Comparison of ENCODE assay signal across 6 cellular contexts in genomic region chr1:156642265-156643185, GRCh38. TPM values are rescaled to one million over a fixed set of nuclear protein-coding genes. Genes with fewer than 3 reads are reported as not detected.
DNase-seq lines count a peak whose midpoint lies in the region; ATAC-seq and TF ChIP-seq lines count a peak whose summit lies in the region.

No MANE protein-coding gene starts in this region.

- no peaks in the 10 kb centered on the region for H3K36me3 ChIP-seq in left lung
- H3K36me3 ChIP-seq in urinary bladder (ENCODE audit: insufficient read depth): no peaks in the 10 kb centered on the region

- peak overlapping the region; percentile 54 for H3K4me3 Mint-ChIP-seq in activated naive CD4-positive, alpha-beta T cell treated with anti-CD3 and anti-CD28 coated beads, Interleukin-2, amount 50 U/mL, for 24 hours
- H3K4me3 Mint-ChIP-seq in activated naive CD4-positive, alpha-beta T cell treated with anti-CD3 and anti-CD28 coated beads, Interleukin-2, amount 10 ng/mL, durations not matched to agents 7 days and 5 days: no peak overlapping the region

- no peaks in the 10 kb centered on the region for H3K36me3 Mint-ChIP-seq in activated naive CD4-positive, alpha-beta T cell treated with anti-CD3 and anti-CD28 coated beads, Interleukin-2, amount 50 U/mL, for 24 hours
- no peaks in the 10 kb centered on the region for H3K36me3 Mint-ChIP-seq in activated naive CD4-positive, alpha-beta T cell treated with anti-CD3 and anti-CD28 coated beads, Interleukin-2, amount 10 ng/mL, durations not matched to agents 7 days and 5 days

- intact Hi-C loops in left lung (cut with DNase I): no loop called here

- H3K9me3 Mint-ChIP-seq in activated naive CD4-positive, alpha-beta T cell treated with anti-CD3 and anti-CD28 coated beads, Interleukin-2, amount 50 U/mL, for 24 hours: no peaks in the 10 kb centered on the region
- no peaks in the 10 kb centered on the region for H3K9me3 Mint-ChIP-seq in activated naive CD4-positive, alpha-beta T cell treated with anti-CD3 and anti-CD28 coated beads, Interleukin-2, amount 10 ng/mL, durations not matched to agents 7 days and 5 days

- CTCF ChIA-PET in activated naive CD4-positive, alpha-beta T cell treated with anti-CD3 and anti-CD28 coated beads, Interleukin-2, amount 10 ng/mL, durations not matched to agents 7 days and 5 days (lab: Charles Lee): interaction anchor here (1.0 to 5.5 kb wide), 8 partner anchors 13 to 217 kb away, joined by 3 to 47 read pairs (median 10); partner anchors contain the start of genes HAPLN2 and INSRR

- ATAC-seq in left lung: peak; percentile 18
- no peak for ATAC-seq in HG03469 (IDR thresholded peaks at IDR 0.05; ENCODE audit: unreplicated experiment)

- peaks cover 64% of the 10 kb centered on the region for H3K27me3 Mint-ChIP-seq in activated naive CD4-positive, alpha-beta T cell treated with anti-CD3 and anti-CD28 coated beads, Interleukin-2, amount 50 U/mL, for 24 hours
- H3K27me3 Mint-ChIP-seq in activated naive CD4-positive, alpha-beta T cell treated with anti-CD3 and anti-CD28 coated beads, Interleukin-2, amount 10 ng/mL, durations not matched to agents 7 days and 5 days: peaks cover 96% of the 10 kb centered on the region

- H3K4me1 Mint-ChIP-seq in activated naive CD4-positive, alpha-beta T cell treated with anti-CD3 and anti-CD28 coated beads, Interleukin-2, amount 50 U/mL, for 24 hours: peaks cover 26% of the 10 kb centered on the region
- peaks cover 33% of the 10 kb centered on the region for H3K4me1 Mint-ChIP-seq in activated naive CD4-positive, alpha-beta T cell treated with anti-CD3 and anti-CD28 coated beads, Interleukin-2, amount 10 ng/mL, durations not matched to agents 7 days and 5 days

- DNase-seq in activated naive CD4-positive, alpha-beta T cell treated with anti-CD3 and anti-CD28 coated beads, Interleukin-2, amount 10 ng/mL, durations not matched to agents 7 days and 5 days: no peak
- DNase-seq in left lung (no peak), NCI-H2227 (lab: John Stamatoyannopoulos, UW; ENCODE audit: unreplicated experiment) (no peak)

- H3K27ac ChIP-seq in left lung (no peak overlapping the region), urinary bladder (ENCODE audit: low read depth) (no peak overlapping the region)

- H3K27me3 ChIP-seq in left lung: peaks cover 71 to 100% of the 10 kb centered on the region in 2 donors

- H3K9me3 ChIP-seq in left lung: no peaks in the 10 kb centered on the region

- H3K4me1 ChIP-seq in left lung: peaks cover 10 to 11% of the 10 kb centered on the region in 2 donors
- H3K4me1 ChIP-seq in urinary bladder (ENCODE audit: insufficient read depth): no peaks in the 10 kb centered on the region

- H3K27ac Mint-ChIP-seq in activated naive CD4-positive, alpha-beta T cell treated with anti-CD3 and anti-CD28 coated beads, Interleukin-2, amount 50 U/mL, for 24 hours: no peak overlapping the region
- H3K27ac Mint-ChIP-seq in activated naive CD4-positive, alpha-beta T cell treated with anti-CD3 and anti-CD28 coated beads, Interleukin-2, amount 10 ng/mL, durations not matched to agents 7 days and 5 days: no peak overlapping the region

- no peak for TF ChIP-seq CTCF in left lung (IDR thresholded peaks at IDR 0.05)

- 17% methylated on average over 41 of the region's 41 CpGs for WGBS in urinary bladder

- H3K4me3 ChIP-seq in left lung: no peak overlapping the region
- peak overlapping the region; percentile 44 for H3K4me3 ChIP-seq in urinary bladder (ENCODE audit: low read depth, low read length)

RNA-seq across cellular contexts. Expression of gene BCAN, which starts 0.6 kb away (rescaled TPM):
- total RNA-seq in left lung: under 1 TPM; 0.34 to 0.35 TPM
- 0.48 TPM for total RNA-seq in urinary bladder
- 0.19 TPM for polyA plus RNA-seq in urinary bladder

RNA-seq across cellular contexts. Expression of gene HAPLN2, which starts 23.3 kb away (rescaled TPM):
- total RNA-seq in left lung: under 1 TPM in 1 of 2 donors, not detected in 1; 0.18 TPM
- total RNA-seq in urinary bladder: not detected
- 4.0 TPM for polyA plus RNA-seq in urinary bladder

RNA-seq across cellular contexts. Expression of gene NES, which starts 34.7 kb away (rescaled TPM):
- total RNA-seq in left lung (10 to 100 TPM; 56.9 to 58.5 TPM), urinary bladder (35.7 TPM)
- 38.2 TPM for polyA plus RNA-seq in urinary bladder

RNA-seq across cellular contexts. Expression of gene GPATCH4, which starts 41.2 kb away (rescaled TPM):
- 10 to 100 TPM; 16.1 to 29.1 TPM for total RNA-seq in left lung
- total RNA-seq in urinary bladder: 6.1 TPM
- polyA plus RNA-seq in urinary bladder: 24.5 TPM

RNA-seq across cellular contexts. Expression of gene NAXE, which starts 50.9 kb away (rescaled TPM):
- total RNA-seq in left lung (10 to 100 TPM; 77.6 to 81.6 TPM), urinary bladder (27.3 TPM)
- 84.1 TPM for polyA plus RNA-seq in urinary bladder
